ENCODE assay signal across 37 cellular contexts in genomic region chr15:83340087-83340486, GRCh38. TPM values are rescaled to one million over a fixed set of nuclear protein-coding genes. Genes with fewer than 3 reads are reported as not detected.
"Had no signal": no experiment of that assay in that cellular context is flagged by ENCODE, and none has a peak within 500 bp of the region (broad histone marks: within the 10 kb centered on the region; RNA-seq: fewer than 3 reads in every experiment).

No MANE protein-coding gene starts in this region.

- H3K36me3 ChIP-seq: MG63 had no signal

- DNase-seq: Karpas-422, Kasumi-1, MG63, MM.1S, MV-4-11, NCI-H1048, NCI-H1092, NCI-H1092 treated with DMSO at 0.1 percent for 48 hours, NCI-H1105, NCI-H1105 treated with DMSO at 0.1 percent for 48 hours, NCI-H1417, NCI-H1417 treated with DMSO at 0.1 percent for 48 hours, NCI-H1436, NCI-H1436 treated with DMSO at 0.1 percent for 48 hours, NCI-H146, NCI-H1694, NCI-H1694 treated with DMSO at 0.1 percent for 48 hours, NCI-H187, NCI-H187 treated with DMSO at 0.1 percent for 48 hours, NCI-H1930, NCI-H2029, NCI-H2029 treated with DMSO at 0.1 percent for 48 hours, NCI-H2081, NCI-H2081 treated with DMSO at 0.1 percent for 48 hours, NCI-H2107, NCI-H2171, NCI-H2171 treated with DMSO at 0.1 percent for 48 hours, NCI-H2227 treated with DMSO at 0.1 percent for 48 hours, NCI-H226, NCI-H345, NCI-H446, NCI-H446 treated with DMSO at 0.1 percent for 48 hours, NCI-H510A, NCI-H510A treated with DMSO at 0.1 percent for 48 hours, NCI-H524 had no signal

- H3K9me3 ChIP-seq: MG63 had no signal

- H3K27me3 ChIP-seq: MG63 had no signal

- H3K4me3 ChIP-seq: MG63 had no signal

RNA-seq across cellular contexts. Expression of gene BNC1, which starts 55.6 kb away (rescaled TPM):
- total RNA-seq: M059J, NCI-H460 had no signal
